ENCODE assay signal across 2 cellular contexts in the genomic region with DNA sequence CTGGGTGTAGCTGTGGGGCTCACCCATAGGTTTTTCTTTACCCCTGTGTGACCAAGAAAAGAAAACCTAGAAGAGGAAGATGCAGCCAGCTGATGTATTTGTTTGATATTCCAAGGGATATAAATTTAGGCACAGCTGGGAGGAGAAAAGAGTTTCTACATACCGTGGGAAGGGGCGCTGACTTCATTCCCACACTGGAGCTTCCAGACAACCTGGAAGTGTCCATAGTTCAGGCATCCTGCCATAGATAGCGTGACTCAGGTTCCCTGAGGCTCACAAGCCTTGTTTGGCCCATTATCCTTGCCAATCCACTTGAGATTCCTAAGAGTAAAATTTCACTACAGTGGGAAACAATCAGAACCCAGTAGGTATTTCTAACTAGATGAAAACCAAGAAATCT.
TF ChIP-seq lines count a peak whose summit lies in the region.

No MANE protein-coding gene starts in this region.

TF ChIP-seq in IMR-90, 13 proteins besides CTCF, POLR2A, EP300 and RAD21:
- TF ChIP-seq, protein P1, sequence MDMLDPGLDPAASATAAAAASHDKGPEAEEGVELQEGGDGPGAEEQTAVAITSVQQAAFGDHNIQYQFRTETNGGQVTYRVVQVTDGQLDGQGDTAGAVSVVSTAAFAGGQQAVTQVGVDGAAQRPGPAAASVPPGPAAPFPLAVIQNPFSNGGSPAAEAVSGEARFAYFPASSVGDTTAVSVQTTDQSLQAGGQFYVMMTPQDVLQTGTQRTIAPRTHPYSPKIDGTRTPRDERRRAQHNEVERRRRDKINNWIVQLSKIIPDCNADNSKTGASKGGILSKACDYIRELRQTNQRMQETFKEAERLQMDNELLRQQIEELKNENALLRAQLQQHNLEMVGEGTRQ (IDR thresholded peaks at IDR 0.05; ENCODE audit: low read depth, low read length) = no peak
- TF ChIP-seq MXI1 (IDR thresholded peaks at IDR 0.05; ENCODE audit: borderline replicate concordance, low read depth, low read length) (no peak), RFX5 (IDR thresholded peaks at IDR 0.05; ENCODE audit: low read depth, low read length) (no peak), RCOR1 (IDR thresholded peaks at IDR 0.05; ENCODE audit: insufficient replicate concordance, low read length) (no peak), FOS (IDR thresholded peaks at IDR 0.05; ENCODE audit: low read depth, low read length) (no peak)

TF ChIP-seq in H1, 55 proteins besides CTCF, POLR2A, EP300 and RAD21:
- TF ChIP-seq ASH2L (IDR thresholded peaks at IDR 0.05; ENCODE audit: low read length) (no peak), GTF2F1 (IDR thresholded peaks at IDR 0.05; ENCODE audit: borderline replicate concordance, low read depth, low read length) (no peak), SIX5 (IDR thresholded peaks at IDR 0.05; ENCODE audit: low read depth, low read length) (no peak), FOSL1 (IDR thresholded peaks at IDR 0.05; ENCODE audit: insufficient read depth, low read depth, low read length) (no peak), SRF (IDR thresholded peaks at IDR 0.05; ENCODE audit: low read depth, low read length) (no peak), KDM4A (IDR thresholded peaks at IDR 0.05; ENCODE audit: low read depth, low read length, severe bottlenecking) (no peak), TCF12 (IDR thresholded peaks at IDR 0.05; ENCODE audit: low read depth, low read length) (no peak)
